8 cellular contexts compared by ENCODE assay signal in genomic region chr11:134253189-134253993, GRCh38. TPM values are rescaled to one million over a fixed set of nuclear protein-coding genes. Genes with fewer than 3 reads are reported as not detected.
DNase-seq lines count a peak whose midpoint lies in the region; ATAC-seq and TF ChIP-seq lines count a peak whose summit lies in the region.

ACAD8 (plus strand) TSS chr11:134253568; CDS start chr11:134253601, 33 bp downstream.
THYN1 (minus strand) TSS chr11:134253352; CDS start chr11:134252882, 470 bp downstream.

- H3K4me3 ChIP-seq in parathyroid adenoma (ENCODE audit: low read depth, low read length) (peak within 1 kb of the TSS; percentile 84), tibial nerve (peak within 1 kb of the TSS; percentile 59 to 87 (median 82))

- ATAC-seq in HG02759 (IDR thresholded peaks at IDR 0.05; ENCODE audit: unreplicated experiment) (peak; percentile 99), Right ventricle myocardium inferior (peak; percentile 100)

- H2AFZ ChIP-seq in parathyroid adenoma = peak within 1 kb of the TSS; percentile 82

- H3K9ac ChIP-seq in parathyroid adenoma = no peak within 1 kb of the TSS

- H3K79me2 ChIP-seq in parathyroid adenoma = no peaks in the 10 kb centered on the region

- peak within 1 kb of the TSS; percentile 47 for H3K27ac ChIP-seq in parathyroid adenoma
- peak within 1 kb of the TSS; percentile 47 to 83 (median 63) for H3K27ac ChIP-seq in tibial nerve

- WGBS in tibial nerve, 2 donors = 0% methylated on average over 29 of the region's 70 CpGs

- intact Hi-C loops in Right ventricle myocardium inferior (cut with DNase I) = loop anchor here (1.0 kb wide), 1 partner anchor 29 kb away; the partner anchor contains the start of gene VPS26B

- DNase-seq in NCI-H1417 (lab: John Stamatoyannopoulos, UW) = peak; percentile 97 to 99 (median 98)
- peak; percentile 90 to 92 for DNase-seq in SW 1271 (lab: John Stamatoyannopoulos, UW)
- peak; percentile 94 for DNase-seq in activated naive CD8-positive, alpha-beta T cell treated with anti-CD3 and anti-CD28 coated beads, Interleukin-2, amount 50 U/mL, for 16 hours (ENCODE audit: low read depth, low spot score)
- peak; percentile 97 for DNase-seq in Right ventricle myocardium inferior (ENCODE audit: missing footprints)
- peak; percentile 91 to 95 for DNase-seq in tibial nerve (ENCODE audit: low spot score in 2 of 2)

- peak; percentile 47 to 71 for TF ChIP-seq POLR2A in tibial nerve (IDR thresholded peaks at IDR 0.05)

- H3K9me3 ChIP-seq in parathyroid adenoma (ENCODE audit: control insufficient read depth, low read length) (no peaks in the 10 kb centered on the region), tibial nerve (no peaks in the 10 kb centered on the region)

- peak within 1 kb of the TSS; percentile 57 for H3K4me2 ChIP-seq in parathyroid adenoma (ENCODE audit: low read length)

- H3K36me3 ChIP-seq in parathyroid adenoma (ENCODE audit: control insufficient read depth, insufficient read depth, low read length) (no peaks in the 10 kb centered on the region), tibial nerve (peaks cover 0 to 52% (median 5%) of the 10 kb centered on the region in 3 donors)

- H3K4me1 ChIP-seq in parathyroid adenoma (peaks cover 6% of the 10 kb centered on the region), tibial nerve (peaks cover 0 to 36% (median 18%) of the 10 kb centered on the region in 4 donors)

- peak; percentile 34 for TF ChIP-seq CTCF in GM12873 (IDR thresholded peaks at IDR 0.05; ENCODE audit: insufficient read depth, low read depth, low read length, missing control alignments)
- peak; percentile 41 for TF ChIP-seq CTCF in parathyroid adenoma (IDR thresholded peaks at IDR 0.05)
- peak; percentile 16 to 73 (median 42) for TF ChIP-seq CTCF in tibial nerve (IDR thresholded peaks at IDR 0.05)

- no peaks in the 10 kb centered on the region for H3K27me3 ChIP-seq in parathyroid adenoma (ENCODE audit: control insufficient read depth, insufficient read depth, low read length)
- H3K27me3 ChIP-seq in tibial nerve = no peaks in the 10 kb centered on the region

- TF ChIP-seq EP300 in tibial nerve (IDR thresholded peaks at IDR 0.05) = peak; percentile 85 to 95

RNA-seq across cellular contexts. Expression of gene ACAD8, which starts in this region (rescaled TPM):
- total RNA-seq in Right ventricle myocardium inferior (36.1 TPM), tibial nerve (10 to 100 TPM; 26.0 to 35.1 (median 30.1) TPM)

RNA-seq across cellular contexts. Expression of gene THYN1, which starts in this region (rescaled TPM):
- total RNA-seq in Right ventricle myocardium inferior (36.8 TPM), tibial nerve (10 to 100 TPM; 46.0 to 65.7 (median 53.3) TPM)

Comparison
In these comparisons a context has a peak if more than half of its experiments do, and no peak if none do; other contexts are left out.
1. Peak in every context shown above with its lines: DNase-seq, ATAC-seq, H3K4me3 ChIP-seq and H3K27ac ChIP-seq.